Comparison of ENCODE assay signal across 11 cellular contexts in genomic region chr1:226029093-226029496, GRCh38. TPM values are rescaled to one million over a fixed set of nuclear protein-coding genes. Genes with fewer than 3 reads are reported as not detected.
A peak's percentile ranks its signal among the peaks of the same experiment; 100 is the strongest.
DNase-seq lines count a peak whose midpoint lies in the region; ATAC-seq, FAIRE-seq and TF ChIP-seq lines count a peak whose summit lies in the region.
"Had no signal": no experiment of that assay in that cellular context is flagged by ENCODE, and none has a peak within 500 bp of the region (broad histone marks: within the 10 kb centered on the region; RNA-seq: fewer than 3 reads in every experiment).

No MANE protein-coding gene starts in this region.

- H3F3A ChIP-seq in neural progenitor cell (ENCODE audit: low read depth), result no peaks in the 10 kb centered on the region

- H3K27ac ChIP-seq in neural progenitor cell, result no peak overlapping the region

- no peaks in the 10 kb centered on the region for H4K20me1 ChIP-seq in neural progenitor cell (ENCODE audit: low read depth)

- H3K9ac ChIP-seq in neural progenitor cell, result no peak overlapping the region

- peak overlapping the region; percentile 1 for H3K27ac Mint-ChIP-seq in dendritic cell treated with granulocyte-macrophage colony-stimulating factor and Interleukin-4, amounts not matched to agents 40 ng/mL and 50 ng/mL, for 4 days
- no peak overlapping the region for H3K27ac Mint-ChIP-seq in neural progenitor cell

- H3K4me1 ChIP-seq in neural progenitor cell, result no peaks in the 10 kb centered on the region

- peak; percentile 47 for DNase-seq in GM12891 (ENCODE audit: insufficient read length, low spot score)
- DNase-seq in NCI-H1436 treated with DMSO at 0.1 percent for 48 hours (lab: John Stamatoyannopoulos, UW), result no peak
- DNase-seq in neural progenitor cell (ENCODE audit: low spot score), result no peak
- no peak for DNase-seq in hypothalamus (lab: John Stamatoyannopoulos, UW)
- no peak for DNase-seq in stimulated activated CD4-positive, alpha-beta T cell treated with anti-CD3 and anti-CD28 coated beads, Interleukin-2, amount 100 ng/mL, for 48 hours
- DNase-seq: activated T-cell treated with anti-CD3 and anti-CD28 coated beads, Interleukin-2, amount 50 U/mL, for 1 hour; NCI-H1092 treated with DMSO at 0.1 percent for 48 hours; right cardiac atrium had no signal

- intact Hi-C loops in dendritic cell treated with granulocyte-macrophage colony-stimulating factor and Interleukin-4, amounts not matched to agents 40 ng/mL and 50 ng/mL, for 4 days (cut with micrococcal nuclease), result loop anchor here (1.0 kb wide), 1 partner anchor 27 kb away; no protein-coding TSS in a partner anchor

- no peak overlapping the region for H3K4me3 ChIP-seq in neural progenitor cell

- no peaks in the 10 kb centered on the region for H3K9me3 ChIP-seq in neural progenitor cell (ENCODE audit: low read depth)

- FAIRE-seq in GM12891 (lab: Jason Lieb, UNC), result peak; percentile 85

- H3K36me3 Mint-ChIP-seq in dendritic cell treated with granulocyte-macrophage colony-stimulating factor and Interleukin-4, amounts not matched to agents 40 ng/mL and 50 ng/mL, for 4 days (ENCODE audit: low read depth), result no peaks in the 10 kb centered on the region
- H3K36me3 Mint-ChIP-seq in neural progenitor cell, result peaks cover 1% of the 10 kb centered on the region

- no peaks in the 10 kb centered on the region for H3K79me2 ChIP-seq in neural progenitor cell (ENCODE audit: low read depth)

- H2AFZ ChIP-seq in neural progenitor cell (replicated peaks), result no peak overlapping the region

- H3K4me3 Mint-ChIP-seq in dendritic cell treated with granulocyte-macrophage colony-stimulating factor and Interleukin-4, amounts not matched to agents 40 ng/mL and 50 ng/mL, for 4 days, result no peak overlapping the region
- H3K4me3 Mint-ChIP-seq in neural progenitor cell, result no peak overlapping the region

- no peaks in the 10 kb centered on the region for H3K27me3 ChIP-seq in neural progenitor cell

- H3K27me3 Mint-ChIP-seq in dendritic cell treated with granulocyte-macrophage colony-stimulating factor and Interleukin-4, amounts not matched to agents 40 ng/mL and 50 ng/mL, for 4 days, result no peaks in the 10 kb centered on the region
- H3K27me3 Mint-ChIP-seq in neural progenitor cell (ENCODE audit: insufficient read depth, low read depth), result peaks cover 9% of the 10 kb centered on the region

- no peak overlapping the region for H3K4me2 ChIP-seq in neural progenitor cell

- no peak for TF ChIP-seq CTCF in neural progenitor cell (IDR thresholded peaks at IDR 0.05)

- no peaks in the 10 kb centered on the region for H3K36me3 ChIP-seq in neural progenitor cell

- ATAC-seq in GM21515 (IDR thresholded peaks at IDR 0.05; ENCODE audit: unreplicated experiment), result peak; percentile 84
- peak; percentile 89 for ATAC-seq in HG03460 (IDR thresholded peaks at IDR 0.05; ENCODE audit: unreplicated experiment)

- no peaks in the 10 kb centered on the region for H3K9me3 Mint-ChIP-seq in dendritic cell treated with granulocyte-macrophage colony-stimulating factor and Interleukin-4, amounts not matched to agents 40 ng/mL and 50 ng/mL, for 4 days
- no peaks in the 10 kb centered on the region for H3K9me3 Mint-ChIP-seq in neural progenitor cell

- TF ChIP-seq POLR2A in GM12891 (IDR thresholded peaks at IDR 0.05; ENCODE audit: low read depth, low read length), result no peak

- peaks cover 63% of the 10 kb centered on the region for H3K4me1 Mint-ChIP-seq in dendritic cell treated with granulocyte-macrophage colony-stimulating factor and Interleukin-4, amounts not matched to agents 40 ng/mL and 50 ng/mL, for 4 days (ENCODE audit: low read depth)
- no peaks in the 10 kb centered on the region for H3K4me1 Mint-ChIP-seq in neural progenitor cell

TF ChIP-seq in GM12891, 5 proteins besides CTCF, POLR2A, EP300 and RAD21:
- TF ChIP-seq SPI1 (IDR thresholded peaks at IDR 0.05; ENCODE audit: low read depth, low read length) (peak; percentile 99), POU2F2 (IDR thresholded peaks at IDR 0.05; ENCODE audit: low read depth, low read length) (no peak)

RNA-seq across cellular contexts. Expression of gene SDE2, which starts 30.0 kb away (rescaled TPM):
- 4.6 TPM for polyA plus RNA-seq in GM12891 (2012; ENCODE audit: low read depth, missing spikeins)
- total RNA-seq in neural progenitor cell (ENCODE audit: low replicate concordance), result 18.8 and 29.2 TPM in 2 replicates

RNA-seq across cellular contexts. Expression of gene H3-3A, which starts 33.4 kb away (rescaled TPM):
- 237 TPM for polyA plus RNA-seq in GM12891 (2012; ENCODE audit: low read depth, missing spikeins)
- total RNA-seq in neural progenitor cell (ENCODE audit: low replicate concordance), result 1,442 and 1,689 TPM in 2 replicates
